ENCODE assay signal across 22 cellular contexts in genomic region chr12:78622529-78623221, GRCh38.
DNase-seq lines count a peak whose midpoint lies in the region; ATAC-seq, FAIRE-seq and TF ChIP-seq lines count a peak whose summit lies in the region.
"Had no signal": no experiment of that assay in that cellular context is flagged by ENCODE, and none has a peak within 500 bp of the region (broad histone marks: within the 10 kb centered on the region; RNA-seq: fewer than 3 reads in every experiment).

No MANE protein-coding gene starts in this region.

- ATAC-seq in A549 (no peak), GM19467 (IDR thresholded peaks at IDR 0.05; ENCODE audit: unreplicated experiment) (no peak)

- no peak overlapping the region for H3K18ac ChIP-seq in H9 (ENCODE audit: insufficient read length, low read depth, low read length)

- in situ Hi-C loops in HAP-1 (cut with MboI; ENCODE audit: low sequenced_read_pairs): no loop called here

- no peak overlapping the region for H3K56ac ChIP-seq in H9 (ENCODE audit: insufficient read length, low read depth, low read length)

- DNase-seq in A549 (ENCODE audit: low read depth in 1 of 2, low spot score in 1 of 2) (no peak), H9 (no peak), PC-9 (no peak), nephron progenitor cell (no peak), HAP-1 (ENCODE audit: low spot score in 2 of 2) (no peak), chondrocyte (ENCODE audit: low spot score) (no peak), LoVo (ENCODE audit: low spot score) (no peak)
- DNase-seq: DMS53, EL, H7, Karpas-422, NCI-H1105, NCI-H1694 treated with DMSO at 0.1 percent for 48 hours, NCI-H69, Right ventricle myocardium superior, T-helper 1 cell had no signal

- H3K4me1 ChIP-seq in A549 (no peaks in the 10 kb centered on the region), H9 (ENCODE audit: insufficient read depth, low read length) (no peaks in the 10 kb centered on the region), PC-9 (replicated peaks; ENCODE audit: insufficient read depth) (no peaks in the 10 kb centered on the region), HAP-1 (no peaks in the 10 kb centered on the region)

- H2AK5ac ChIP-seq in H9 (ENCODE audit: insufficient read length, low read length): no peak overlapping the region

- H3K9me2 ChIP-seq in PC-9 (ENCODE audit: insufficient read depth): no peaks in the 10 kb centered on the region

- no peak overlapping the region for H3T11ph ChIP-seq in H9 (ENCODE audit: low read length)

- H3K27ac Mint-ChIP-seq in H9 (no peak overlapping the region), nephron progenitor cell (peak overlapping the region; percentile 61), chondrocyte (ENCODE audit: unreplicated experiment) (no peak overlapping the region)
- H3K27ac Mint-ChIP-seq: CD4-positive, alpha-beta memory T cell; IgD-negative memory B cell had no signal

- no peak for TF ChIP-seq RAD21 in A549 (conservative IDR thresholded peaks at IDR 0.05 in 1 of 2, IDR thresholded peaks at IDR 0.05 in 1 of 2)

- H4K8ac ChIP-seq in H9 (replicated peaks; ENCODE audit: insufficient read length, low read depth, low read length): no peak overlapping the region

- H3K14ac ChIP-seq in H9 (ENCODE audit: insufficient read depth, low read length): no peak overlapping the region

- no TSS peak for BruUV-seq in PC-9 (replicated peaks; lab: Mats Ljungman, UMichigan)

- no peak overlapping the region for H3K4me2 ChIP-seq in A549
- H3K4me2 ChIP-seq in H9 (ENCODE audit: insufficient read depth, insufficient read length, low read length): no peak overlapping the region
- H3K4me2 ChIP-seq in PC-9: no peak overlapping the region

- no peak overlapping the region for H2BK120ac ChIP-seq in H9 (ENCODE audit: low read depth, low read length, poor library complexity, severe bottlenecking)

- H3K9me3 Mint-ChIP-seq in H9: peaks cover 3 to 4% of the 10 kb centered on the region in 2 experiments; a peak in 3 of 5 replicates
- H3K9me3 Mint-ChIP-seq in nephron progenitor cell: no peaks in the 10 kb centered on the region
- H3K9me3 Mint-ChIP-seq in chondrocyte (ENCODE audit: low read depth): peaks cover 3% of the 10 kb centered on the region

- WGBS in A549 (ENCODE audit: missing lambda C conversion rate): 63% methylated on average over 3 of the region's 3 CpGs
- no CpG with 5 or more reads among the region's 3 CpGs for WGBS in H9 (ENCODE audit: extremely low coverage, insufficient read length, low lambda C conversion rate)

- H3F3A ChIP-seq in PC-9 (ENCODE audit: insufficient read depth, low read depth): no peaks in the 10 kb centered on the region

- no peaks in the 10 kb centered on the region for H3K9me3 ChIP-seq in A549
- no peaks in the 10 kb centered on the region for H3K9me3 ChIP-seq in H9 (ENCODE audit: control insufficient read depth, low read depth, low read length)
- no peaks in the 10 kb centered on the region for H3K9me3 ChIP-seq in PC-9 (ENCODE audit: insufficient read depth, low read depth)
- H3K9me3 ChIP-seq in HAP-1: no peaks in the 10 kb centered on the region

- POLR2A ChIA-PET in A549 (lab: Yijun Ruan, JAX): no interaction called here
- POLR2A ChIA-PET in PC-9 (lab: Charles Lee; ENCODE audit: unreplicated experiment): no interaction called here

- H3K4me3 ChIP-seq in A549 (no peak overlapping the region), PC-9 (no peak overlapping the region), HAP-1 (no peak overlapping the region)
- H3K4me3 ChIP-seq: SK-N-MC had no signal

- H3K9ac ChIP-seq in H9 (ENCODE audit: extremely low read depth, insufficient read length, low read length): no peak overlapping the region

- H3K27me3 ChIP-seq in H9 (ENCODE audit: insufficient read depth, low read length) (no peaks in the 10 kb centered on the region), PC-9 (ENCODE audit: insufficient read depth, low read depth) (no peaks in the 10 kb centered on the region), HAP-1 (ENCODE audit: low read depth) (no peaks in the 10 kb centered on the region)

- H3K4me3 Mint-ChIP-seq in H9: no peak overlapping the region
- no peak overlapping the region for H3K4me3 Mint-ChIP-seq in nephron progenitor cell
- no peak overlapping the region for H3K4me3 Mint-ChIP-seq in chondrocyte (ENCODE audit: unreplicated experiment)
- H3K4me3 Mint-ChIP-seq: CD4-positive, alpha-beta memory T cell; IgD-negative memory B cell had no signal

- H3K79me2 ChIP-seq in H9 (ENCODE audit: insufficient read depth, low read length): no peaks in the 10 kb centered on the region
- H3K79me2 ChIP-seq in PC-9 (ENCODE audit: low read depth): no peaks in the 10 kb centered on the region

- H3K23me2 ChIP-seq in H9 (ENCODE audit: insufficient read length, low read depth, low read length, poor library complexity, severe bottlenecking): no peaks in the 10 kb centered on the region

- no peak overlapping the region for H4K91ac ChIP-seq in H9 (ENCODE audit: insufficient read length, low read depth, low read length)

- no peak overlapping the region for H3K23ac ChIP-seq in H9 (ENCODE audit: insufficient read length, low read depth, low read length)

- H3K4me1 Mint-ChIP-seq in H9: no peaks in the 10 kb centered on the region
- H3K4me1 Mint-ChIP-seq in nephron progenitor cell: peaks cover 23% of the 10 kb centered on the region
- no peaks in the 10 kb centered on the region for H3K4me1 Mint-ChIP-seq in chondrocyte (ENCODE audit: low read depth)
- H3K4me1 Mint-ChIP-seq: CD4-positive, alpha-beta memory T cell; IgD-negative memory B cell had no signal

- H2BK20ac ChIP-seq in H9 (ENCODE audit: low read depth, low read length, poor library complexity, severe bottlenecking): no peak overlapping the region

- H4K20me1 ChIP-seq in H9 (ENCODE audit: control insufficient read depth, insufficient read depth, insufficient read length): no peaks in the 10 kb centered on the region
- H4K20me1 ChIP-seq in PC-9 (ENCODE audit: insufficient read depth): no peaks in the 10 kb centered on the region

- TF ChIP-seq CTCF in A549 (IDR thresholded peaks at IDR 0.05): no peak
- TF ChIP-seq CTCF in H9 (conservative IDR thresholded peaks at IDR 0.05): no peak
- no peak for TF ChIP-seq CTCF in PC-9 (conservative IDR thresholded peaks at IDR 0.05)
- TF ChIP-seq CTCF in nephron progenitor cell (IDR thresholded peaks at IDR 0.05): no peak
- no peak for TF ChIP-seq CTCF in chondrocyte (IDR thresholded peaks at IDR 0.05)

- H2AFZ ChIP-seq in H9 (ENCODE audit: low read length) (no peak overlapping the region), PC-9 (0 out of 2 replicates have a peak overlapping the region, but pooled peaks have one; percentile 41)

- FAIRE-seq in A549 (lab: Jason Lieb, UNC): peak; percentile 13
- FAIRE-seq: GM12891, HTR-8/SVneo had no signal

- H3K36me3 ChIP-seq in PC-9 (ENCODE audit: low read depth) (no peaks in the 10 kb centered on the region), HAP-1 (replicated peaks) (no peaks in the 10 kb centered on the region)

- TF ChIP-seq POLR2A in A549 (IDR thresholded peaks at IDR 0.05; ENCODE audit: low read length): no peak

- H2BK5ac ChIP-seq in H9 (ENCODE audit: insufficient read length, low read length): no peak overlapping the region

- peaks cover 4% of the 10 kb centered on the region; the same call in 1 of the 2 replicates for H3K27me3 Mint-ChIP-seq in H9 (ENCODE audit: low read depth)
- H3K27me3 Mint-ChIP-seq in nephron progenitor cell (ENCODE audit: low read depth, poor library complexity): no peaks in the 10 kb centered on the region
- H3K27me3 Mint-ChIP-seq in chondrocyte (ENCODE audit: low read depth): peaks cover 12% of the 10 kb centered on the region
- H3K27me3 Mint-ChIP-seq: CD4-positive, alpha-beta memory T cell; IgD-negative memory B cell had no signal

- peak overlapping the region; percentile 72 for H4K5ac ChIP-seq in H9 (ENCODE audit: insufficient read length, low read depth, low read length)

- intact Hi-C loops in PC-9 (cut with micrococcal nuclease; ENCODE audit: unreplicated experiment): no loop called here

- H2BK15ac ChIP-seq in H9 (ENCODE audit: low read depth, low read length): no peak overlapping the region

- no peak for TF ChIP-seq EP300 in A549 (IDR thresholded peaks at IDR 0.05)

- CTCF ChIA-PET in A549 (lab: Yijun Ruan, JAX) (interaction anchor here (0.6 to 0.9 kb wide), 2 partner anchors 10 to 236 kb away, joined by 3 read pairs; no protein-coding TSS in a partner anchor), PC-9 (lab: Charles Lee) (no interaction called here)

- H3K27ac ChIP-seq in A549 (no peak overlapping the region), H9 (ENCODE audit: insufficient read length, low read depth, low read length) (no peak overlapping the region), PC-9 (no peak overlapping the region)
- H3K27ac ChIP-seq: SK-N-MC had no signal

- no peak overlapping the region for H2BK12ac ChIP-seq in H9 (ENCODE audit: insufficient read length, low read depth, low read length)

- H3K4ac ChIP-seq in H9 (ENCODE audit: low read depth, low read length): no peak overlapping the region

- H3K79me1 ChIP-seq in H9 (ENCODE audit: insufficient read depth, low read depth, low read length, poor library complexity, severe bottlenecking): no peaks in the 10 kb centered on the region

- H3K36me3 Mint-ChIP-seq in H9 (ENCODE audit: insufficient read depth in 1 of 3, low read depth in 3 of 3) (peaks cover 0 to 2% (median 0%) of the 10 kb centered on the region in 3 experiments; a peak in 2 of 7 replicates), nephron progenitor cell (ENCODE audit: low read depth) (no peaks in the 10 kb centered on the region), chondrocyte (ENCODE audit: low read depth) (no peaks in the 10 kb centered on the region)
- H3K36me3 Mint-ChIP-seq: CD4-positive, alpha-beta memory T cell had no signal

TF ChIP-seq in A549, 52 proteins besides CTCF, POLR2A, EP300 and RAD21:
- TF ChIP-seq HOXB5 (CRISPR knock-in tag; IDR thresholded peaks at IDR 0.05): no peak
- TF ChIP-seq HOXA7 (CRISPR knock-in tag; IDR thresholded peaks at IDR 0.05): no peak
- TF ChIP-seq ZC3H11A (IDR thresholded peaks at IDR 0.05): no peak
- TF ChIP-seq JUNB (IDR thresholded peaks at IDR 0.05): no peak
- no peak for TF ChIP-seq HEYL (CRISPR knock-in tag; IDR thresholded peaks at IDR 0.05)
- no peak for TF ChIP-seq MAZ (IDR thresholded peaks at IDR 0.05; ENCODE audit: borderline replicate concordance, low read depth, low read length)
- TF ChIP-seq FOXS1 (CRISPR knock-in tag; IDR thresholded peaks at IDR 0.05): no peak
- TF ChIP-seq EHMT2 (IDR thresholded peaks at IDR 0.05; ENCODE audit: low read depth): no peak
- TF ChIP-seq HOXB13 (CRISPR knock-in tag; IDR thresholded peaks at IDR 0.05; ENCODE audit: low read depth): no peak
- TF ChIP-seq ZNF302 (CRISPR knock-in tag; IDR thresholded peaks at IDR 0.05): no peak
- no peak for TF ChIP-seq MAFK (IDR thresholded peaks at IDR 0.05; ENCODE audit: partially characterized antibody)
